Comparison of ENCODE assay signal across 8 cellular contexts in the genomic region with DNA sequence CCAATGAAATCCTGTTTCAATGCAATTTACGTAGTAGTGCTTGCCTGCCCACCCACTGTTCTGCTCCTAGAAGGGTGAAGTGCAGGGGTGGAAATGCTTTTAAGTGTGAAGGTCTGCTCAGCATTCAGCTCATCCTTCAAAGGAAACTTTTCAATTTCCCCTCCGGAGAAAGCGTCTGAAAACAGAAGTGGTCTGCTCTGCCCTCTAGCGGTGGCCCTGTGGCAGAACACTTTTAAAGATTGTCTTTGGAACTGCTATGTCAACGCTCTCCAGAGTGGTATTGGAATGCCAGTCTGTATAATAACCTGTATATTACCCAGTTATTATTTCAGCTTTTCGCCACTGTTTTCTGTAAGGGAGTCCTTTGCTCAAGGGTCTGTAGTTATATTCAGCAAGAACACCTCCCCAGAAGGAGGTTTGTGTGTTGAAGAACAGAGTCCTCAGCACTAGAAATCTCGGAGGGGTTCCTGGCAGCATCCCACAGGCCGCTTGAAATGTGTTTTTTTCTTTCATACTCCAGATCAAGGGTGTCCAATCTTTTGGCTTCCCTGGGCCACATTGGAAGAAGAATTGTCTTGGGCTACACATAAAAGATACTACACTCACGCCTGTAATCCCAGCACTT.
A peak's percentile ranks its signal among the peaks of the same experiment; 100 is the strongest.
DNase-seq lines count a peak whose midpoint lies in the region; ATAC-seq, FAIRE-seq and TF ChIP-seq lines count a peak whose summit lies in the region.

No MANE protein-coding gene starts in this region.

- H3K4me3 Mint-ChIP-seq in activated T-helper 1 cell treated with anti-CD3 and anti-CD28 coated beads, Interleukin-12 subunit alpha, Interleukin-12 subunit beta, Interleukin-2, Interleukin-4 antibody, amounts not matched to agents 30 ng/mL and 10 ng/mL and 1 ng/mL, durations not matched to agents 14 hours and 24 hours and 36 hours = no peak overlapping the region

- DNase-seq in Right ventricle myocardium superior (peak; percentile 56), Right ventricle myocardium inferior (ENCODE audit: missing footprints) (no peak), OCI-M2 (lab: John Stamatoyannopoulos, UW; ENCODE audit: unreplicated experiment) (peak; percentile 31), foreskin fibroblast (peak; percentile 24 to 72), pancreas (peak in 4 of 6 donors; percentile 22 to 78 (median 35)), vagina (ENCODE audit: extremely low spot score in 2 of 2) (no peak)
- DNase-seq in activated T-helper 1 cell treated with anti-CD3 and anti-CD28 coated beads, Interleukin-12 subunit alpha, Interleukin-12 subunit beta, Interleukin-2, Interleukin-4 antibody, amounts not matched to agents 30 ng/mL and 10 ng/mL and 1 ng/mL, durations not matched to agents 14 hours and 24 hours and 36 hours (ENCODE audit: low spot score) = peak; percentile 32

- no peak for TF ChIP-seq POLR2A in vagina (IDR thresholded peaks at IDR 0.05)

- 28 to 33% methylated on average over 9 of the region's 9 CpGs for WGBS in pancreas, 2 donors

- FAIRE-seq in pancreas (lab: Jason Lieb, UNC) = no peak

- H3K27me3 ChIP-seq in pancreas (no peaks in the 10 kb centered on the region), vagina (no peaks in the 10 kb centered on the region)

- H3K36me3 Mint-ChIP-seq in activated T-helper 1 cell treated with anti-CD3 and anti-CD28 coated beads, Interleukin-12 subunit alpha, Interleukin-12 subunit beta, Interleukin-2, Interleukin-4 antibody, amounts not matched to agents 30 ng/mL and 10 ng/mL and 1 ng/mL, durations not matched to agents 14 hours and 24 hours and 36 hours (ENCODE audit: low read depth) = no peaks in the 10 kb centered on the region

- peaks cover 31% of the 10 kb centered on the region for H3K4me1 Mint-ChIP-seq in activated T-helper 1 cell treated with anti-CD3 and anti-CD28 coated beads, Interleukin-12 subunit alpha, Interleukin-12 subunit beta, Interleukin-2, Interleukin-4 antibody, amounts not matched to agents 30 ng/mL and 10 ng/mL and 1 ng/mL, durations not matched to agents 14 hours and 24 hours and 36 hours (ENCODE audit: low read depth)

- H3K9me3 ChIP-seq in pancreas = no peaks in the 10 kb centered on the region
- H3K9me3 ChIP-seq in vagina = no peaks in the 10 kb centered on the region

- no peaks in the 10 kb centered on the region for H3K36me3 ChIP-seq in pancreas
- no peaks in the 10 kb centered on the region for H3K36me3 ChIP-seq in vagina

- ATAC-seq in Right ventricle myocardium superior (ENCODE audit: poor library complexity) (peak; percentile 67), Right ventricle myocardium inferior (no peak), HG03378 (IDR thresholded peaks at IDR 0.05; ENCODE audit: unreplicated experiment) (peak; percentile 55), pancreas (peak in 3 of 4 donors; percentile 73 to 83 (median 80))

- H3K9me3 Mint-ChIP-seq in activated T-helper 1 cell treated with anti-CD3 and anti-CD28 coated beads, Interleukin-12 subunit alpha, Interleukin-12 subunit beta, Interleukin-2, Interleukin-4 antibody, amounts not matched to agents 30 ng/mL and 10 ng/mL and 1 ng/mL, durations not matched to agents 14 hours and 24 hours and 36 hours = no peaks in the 10 kb centered on the region

- H3K4me3 ChIP-seq in foreskin fibroblast (ENCODE audit: low read depth in 1 of 2, low read length in 2 of 2) (no peak overlapping the region), pancreas (no peak overlapping the region), vagina (no peak overlapping the region)

- peaks cover 0 to 3% (median 3%) of the 10 kb centered on the region in 3 donors for H3K4me1 ChIP-seq in pancreas
- no peaks in the 10 kb centered on the region for H3K4me1 ChIP-seq in vagina

- intact Hi-C loops in Right ventricle myocardium superior (cut with DNase I) = loop anchor here (5.0 to 10.0 kb wide), 3 partner anchors 76 to 554 kb away; no protein-coding TSS in a partner anchor
- intact Hi-C loops in Right ventricle myocardium inferior (cut with DNase I) = loop anchor here (2.0 to 10.0 kb wide), 3 partner anchors 181 to 554 kb away; a partner anchor contains a TSS
- intact Hi-C loops in activated T-helper 1 cell treated with anti-CD3 and anti-CD28 coated beads, Interleukin-12 subunit alpha, Interleukin-12 subunit beta, Interleukin-2, Interleukin-4 antibody, amounts not matched to agents 30 ng/mL and 10 ng/mL and 1 ng/mL, durations not matched to agents 14 hours and 24 hours and 36 hours (cut with micrococcal nuclease) = loop anchor here (1.0 to 5.0 kb wide), 5 partner anchors 9 to 557 kb away; a partner anchor contains a TSS
- intact Hi-C loops in pancreas (cut with DNase I) = loop anchor here in 1 of 3 donors (10.0 kb wide), 2 partner anchors 224 to 226 kb away; no protein-coding TSS in a partner anchor
- intact Hi-C loops in vagina (cut with DNase I) = loop anchor here (5.0 to 10.0 kb wide), 2 partner anchors 231 to 544 kb away; no protein-coding TSS in a partner anchor

- TF ChIP-seq CTCF in foreskin fibroblast (IDR thresholded peaks at IDR 0.05; ENCODE audit: low read depth, low read length) = peak; percentile 86
- TF ChIP-seq CTCF in pancreas (IDR thresholded peaks at IDR 0.05) = peak; percentile 72 to 94 (median 80)
- TF ChIP-seq CTCF in vagina (IDR thresholded peaks at IDR 0.05) = peak; percentile 75 to 84 (median 82)

- H3K27ac ChIP-seq in pancreas = no peak overlapping the region
- H3K27ac ChIP-seq in vagina = no peak overlapping the region

- H3K27ac Mint-ChIP-seq in activated T-helper 1 cell treated with anti-CD3 and anti-CD28 coated beads, Interleukin-12 subunit alpha, Interleukin-12 subunit beta, Interleukin-2, Interleukin-4 antibody, amounts not matched to agents 30 ng/mL and 10 ng/mL and 1 ng/mL, durations not matched to agents 14 hours and 24 hours and 36 hours = no peak overlapping the region

- peaks cover 10% of the 10 kb centered on the region for H3K27me3 Mint-ChIP-seq in activated T-helper 1 cell treated with anti-CD3 and anti-CD28 coated beads, Interleukin-12 subunit alpha, Interleukin-12 subunit beta, Interleukin-2, Interleukin-4 antibody, amounts not matched to agents 30 ng/mL and 10 ng/mL and 1 ng/mL, durations not matched to agents 14 hours and 24 hours and 36 hours (ENCODE audit: insufficient read depth)

Comparison
In these comparisons a context has a peak if more than half of its experiments do, and no peak if none do; other contexts are left out.
1. DNase-seq: peak in Right ventricle myocardium superior (single experiment), OCI-M2 (single experiment), activated T-helper 1 cell treated with anti-CD3 and anti-CD28 coated beads, Interleukin-12 subunit alpha, Interleukin-12 subunit beta, Interleukin-2, Interleukin-4 antibody, amounts not matched to agents 30 ng/mL and 10 ng/mL and 1 ng/mL, durations not matched to agents 14 hours and 24 hours and 36 hours (single experiment), foreskin fibroblast (2 of 2) and pancreas (4 of 6); none in Right ventricle myocardium inferior (single experiment) and vagina (0 of 2).
2. Peak in every context shown above with its lines, with median percentiles within 50 percentile points of each other: CTCF ChIP-seq.